22 cellular contexts compared by ENCODE assay signal in the genomic region with DNA sequence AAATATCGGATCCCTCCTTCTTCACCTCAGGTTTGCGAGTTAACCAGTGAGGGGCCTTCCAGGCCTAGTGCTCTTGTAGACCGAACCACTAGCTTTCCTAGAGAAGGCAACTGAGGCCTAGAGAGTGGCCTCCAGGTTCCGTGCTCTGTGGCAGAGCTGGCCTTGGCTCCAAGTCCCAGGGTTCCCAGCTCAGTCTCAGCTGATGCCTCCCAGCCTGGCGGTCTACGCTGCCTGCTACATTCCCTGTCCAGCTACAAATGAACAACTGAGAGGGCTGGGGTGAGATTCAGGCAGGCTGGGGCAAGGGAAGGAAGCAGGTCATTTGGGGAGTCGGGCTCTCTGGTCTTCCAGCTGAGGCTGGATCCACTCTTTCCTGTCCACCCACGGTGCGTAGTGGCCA. TPM values are rescaled to one million over a fixed set of nuclear protein-coding genes. Genes with fewer than 3 reads are reported as not detected.
DNase-seq lines count a peak whose midpoint lies in the region; ATAC-seq, FAIRE-seq and TF ChIP-seq lines count a peak whose summit lies in the region.
"Had no signal": no experiment of that assay in that cellular context is flagged by ENCODE, and none has a peak within 500 bp of the region (broad histone marks: within the 10 kb centered on the region; RNA-seq: fewer than 3 reads in every experiment).

No MANE protein-coding gene starts in this region.

- no peak overlapping the region for H4K5ac ChIP-seq in H1 (ENCODE audit: insufficient read length, low read depth, low read length)

- TF ChIP-seq CTCF in natural killer cell (IDR thresholded peaks at IDR 0.05): no peak
- no peak for TF ChIP-seq CTCF in H1 (IDR thresholded peaks at IDR 0.05; ENCODE audit: control extremely low read depth in 1 of 3, insufficient read depth in 1 of 3, low read depth in 1 of 3, low read length in 3 of 3)
- no peak for TF ChIP-seq CTCF in parathyroid adenoma (IDR thresholded peaks at IDR 0.05)

- no peaks in the 10 kb centered on the region for H3K9me3 Mint-ChIP-seq in natural killer cell
- no peaks in the 10 kb centered on the region for H3K9me3 Mint-ChIP-seq in natural killer cell treated with Interleukin-12 subunit alpha and Interleukin-12 subunit beta and Interleukin-15 and Interleukin-18, amount 100 ng/mL, for 72 hours
- H3K9me3 Mint-ChIP-seq: IgD-negative memory B cell had no signal

- H3K14ac ChIP-seq in H1 (ENCODE audit: insufficient read length): no peak overlapping the region

- FAIRE-seq in H1 (lab: Jason Lieb, UNC): no peak
- FAIRE-seq: H54, RCC 7860 had no signal

- POLR2A ChIA-PET in H1 (lab: Charles Lee; ENCODE audit: partially characterized antibody): no interaction called here

- no peak overlapping the region for H2BK20ac ChIP-seq in H1 (ENCODE audit: low read length)

- peaks cover 11% of the 10 kb centered on the region; the same call in 1 of the 2 replicates for H3K23me2 ChIP-seq in H1 (ENCODE audit: low read depth, low read length)

- 0 out of 2 replicates have a peak overlapping the region, but pooled peaks have one; percentile 31 for H4K8ac ChIP-seq in H1 (ENCODE audit: extremely low read depth, insufficient read depth, low read length)

- DNase-seq in natural killer cell (no peak), H1 (ENCODE audit: low read depth in 1 of 2, low spot score in 2 of 2) (no peak), NCI-H2227 treated with DMSO at 0.1 percent for 48 hours (lab: John Stamatoyannopoulos, UW) (no peak), NCI-H2029 treated with DMSO at 0.1 percent for 48 hours (lab: John Stamatoyannopoulos, UW) (no peak), HPDE6-E6E7 (ENCODE audit: extremely low spot score) (no peak)
- no peak for DNase-seq in natural killer cell treated with Interleukin-12 subunit alpha and Interleukin-12 subunit beta and Interleukin-15 and Interleukin-18, amount 100 ng/mL, for 72 hours (ENCODE audit: low spot score)
- DNase-seq: 8988T, AML-193, GF-D8, MV-4-11, NCI-H1105 treated with DMSO at 0.1 percent for 48 hours, NCI-H2171, NCI-H524 treated with DMSO at 0.1 percent for 48 hours, NCI-H82 had no signal

- no peak overlapping the region for H3K23ac ChIP-seq in H1 (ENCODE audit: insufficient read length)

- WGBS in H1 (ENCODE audit: extremely low coverage in 1 of 2, insufficient coverage in 1 of 2, insufficient read length in 1 of 2, insufficient replicate concordance in 2 of 2, low coverage in 1 of 2, low lambda C conversion rate in 2 of 2, missing lambda C conversion rate in 1 of 2), 2 experiments: 93% methylated on average over 9 of the region's 9 CpGs; no CpG with 5 or more reads in 1 of the 2 experiments

- H4K91ac ChIP-seq in H1 (replicated peaks; ENCODE audit: insufficient read length, low read length): no peak overlapping the region

- H2BK12ac ChIP-seq in H1 (ENCODE audit: low read depth, low read length): no peak overlapping the region

- H3K36me3 ChIP-seq in H1 (ENCODE audit: control insufficient read depth in 2 of 4, insufficient read depth in 4 of 4, low read length in 3 of 4) (no peaks in the 10 kb centered on the region), parathyroid adenoma (ENCODE audit: control insufficient read depth, insufficient read depth, low read length) (no peaks in the 10 kb centered on the region)

- intact Hi-C loops in natural killer cell (cut with micrococcal nuclease): no loop called here

- H3K4ac ChIP-seq in H1 (replicated peaks; ENCODE audit: insufficient read length, low read depth, low read length): no peak overlapping the region

- H2BK5ac ChIP-seq in H1 (ENCODE audit: low read depth, low read length): no peak overlapping the region

- no peak overlapping the region for H3K56ac ChIP-seq in H1 (replicated peaks; ENCODE audit: insufficient read length, low read depth, low read length)

- no peaks in the 10 kb centered on the region for H3K27me3 Mint-ChIP-seq in natural killer cell (ENCODE audit: low read depth in 2 of 2)
- H3K27me3 Mint-ChIP-seq in natural killer cell treated with Interleukin-12 subunit alpha and Interleukin-12 subunit beta and Interleukin-15 and Interleukin-18, amount 100 ng/mL, for 72 hours: no peaks in the 10 kb centered on the region

- no peak overlapping the region for H2BK15ac ChIP-seq in H1 (ENCODE audit: low read length)

- no peak for TF ChIP-seq EP300 in H1 (IDR thresholded peaks at IDR 0.05; ENCODE audit: borderline replicate concordance in 1 of 2, low read depth in 2 of 2, low read length in 2 of 2)

- H3K4me3 ChIP-seq in H1 (ENCODE audit: extremely low read depth in 1 of 4, insufficient read depth in 2 of 4, low read depth in 3 of 4, low read length in 4 of 4): no peak overlapping the region
- H3K4me3 ChIP-seq in parathyroid adenoma (ENCODE audit: low read depth, low read length): peak overlapping the region; percentile 6
- H3K4me3 ChIP-seq: SJSA1 had no signal

- H2AFZ ChIP-seq in H1 (ENCODE audit: low read length) (no peak overlapping the region), parathyroid adenoma (peak overlapping the region; percentile 24)

- H3K27ac ChIP-seq in H1 (ENCODE audit: low read depth, low read length) (no peak overlapping the region), parathyroid adenoma (peak overlapping the region; percentile 84)
- H3K27ac ChIP-seq: HL-60, SJSA1 had no signal

- H3K27ac Mint-ChIP-seq in natural killer cell: no peak overlapping the region
- no peak overlapping the region for H3K27ac Mint-ChIP-seq in natural killer cell treated with Interleukin-12 subunit alpha and Interleukin-12 subunit beta and Interleukin-15 and Interleukin-18, amount 100 ng/mL, for 72 hours

- CTCF ChIA-PET in H1 (lab: Charles Lee; ENCODE audit: partially characterized antibody): interaction anchor here (0.8 to 3.0 kb wide), 10 partner anchors 7 to 97 kb away, joined by 3 to 20 read pairs (median 4); no protein-coding TSS in a partner anchor

- H4K20me1 ChIP-seq in H1 (replicated peaks in 1 of 2; ENCODE audit: control insufficient read depth in 1 of 2, insufficient read depth in 2 of 2, low read length in 2 of 2): peaks cover 3% of the 10 kb centered on the region in 2 experiments

- H3K9ac ChIP-seq in H1 (replicated peaks in 1 of 4; ENCODE audit: extremely low read depth in 1 of 4, low read depth in 3 of 4, low read length in 3 of 4) (no peak overlapping the region), parathyroid adenoma (no peak overlapping the region)

- peaks cover 5% of the 10 kb centered on the region; the same call in 1 of the 2 replicates for H3K79me1 ChIP-seq in H1 (ENCODE audit: low read depth, low read length)

- H3K4me1 Mint-ChIP-seq in natural killer cell: no peaks in the 10 kb centered on the region
- peaks cover 0 to 3% of the 10 kb centered on the region in 2 donors for H3K4me1 Mint-ChIP-seq in natural killer cell treated with Interleukin-12 subunit alpha and Interleukin-12 subunit beta and Interleukin-15 and Interleukin-18, amount 100 ng/mL, for 72 hours (ENCODE audit: low read depth in 2 of 2)

- H3K4me2 ChIP-seq in H1 (ENCODE audit: insufficient read depth in 1 of 2, low read depth in 2 of 2, low read length in 2 of 2) (no peak overlapping the region), parathyroid adenoma (ENCODE audit: low read length) (peak overlapping the region; percentile 91)

- 0 out of 4 replicates have a peak, but pooled peaks cover 0 to 2% of the 10 kb centered on the region in 2 experiments for H3K79me2 ChIP-seq in H1 (ENCODE audit: control insufficient read depth in 1 of 2, insufficient read depth in 2 of 2, low read length in 2 of 2)
- H3K79me2 ChIP-seq in parathyroid adenoma: peaks cover 13% of the 10 kb centered on the region

- H3K36me3 Mint-ChIP-seq in natural killer cell: no peaks in the 10 kb centered on the region
- H3K36me3 Mint-ChIP-seq in natural killer cell treated with Interleukin-12 subunit alpha and Interleukin-12 subunit beta and Interleukin-15 and Interleukin-18, amount 100 ng/mL, for 72 hours: no peaks in the 10 kb centered on the region

- H3K27me3 ChIP-seq in H1 (replicated peaks in 1 of 4; ENCODE audit: control insufficient read depth in 3 of 4, extremely low read depth in 1 of 4, insufficient read depth in 3 of 4, low read length in 3 of 4) (peaks cover 0 to 12% (median 6%) of the 10 kb centered on the region in 4 experiments; a peak in 5 of 7 replicates), parathyroid adenoma (ENCODE audit: control insufficient read depth, insufficient read depth, low read length) (no peaks in the 10 kb centered on the region)
- H3K27me3 ChIP-seq: SJSA1 had no signal

- H3K4me1 ChIP-seq in H1 (replicated peaks in 1 of 4; ENCODE audit: control insufficient read depth in 3 of 4, insufficient read depth in 4 of 4, low read length in 3 of 4): peaks cover 5 to 28% (median 14%) of the 10 kb centered on the region in 4 experiments
- peaks cover 46% of the 10 kb centered on the region for H3K4me1 ChIP-seq in parathyroid adenoma

- no peak overlapping the region; the same call in 1 of the 2 replicates for H2AK5ac ChIP-seq in H1 (ENCODE audit: low read depth, low read length)

- no peak for TF ChIP-seq POLR2A in H1 (IDR thresholded peaks at IDR 0.05; ENCODE audit: control extremely low read depth in 1 of 2, low read depth in 2 of 2, low read length in 2 of 2)

- ATAC-seq in natural killer cell (no peak), HG03469 (IDR thresholded peaks at IDR 0.05; ENCODE audit: unreplicated experiment) (no peak)
- no peak for ATAC-seq in natural killer cell treated with Interleukin-12 subunit alpha and Interleukin-12 subunit beta and Interleukin-15 and Interleukin-18, amount 100 ng/mL, for 72 hours

- H2BK120ac ChIP-seq in H1 (replicated peaks; ENCODE audit: low read depth, low read length): no peak overlapping the region

- no peak for TF ChIP-seq RAD21 in H1 (IDR thresholded peaks at IDR 0.05 in 1 of 2, conservative IDR thresholded peaks at IDR 0.05 in 1 of 2; ENCODE audit: low read depth in 2 of 2, low read length in 2 of 2)

- H3K9me3 ChIP-seq in H1 (ENCODE audit: insufficient read depth in 2 of 2, low read depth in 1 of 2, low read length in 1 of 2) (no peaks in the 10 kb centered on the region), parathyroid adenoma (ENCODE audit: control insufficient read depth, low read length) (no peaks in the 10 kb centered on the region)
- H3K9me3 ChIP-seq: SJSA1 had no signal

- peak overlapping the region; percentile 60 for H3K4me3 Mint-ChIP-seq in natural killer cell
- H3K4me3 Mint-ChIP-seq in natural killer cell treated with Interleukin-12 subunit alpha and Interleukin-12 subunit beta and Interleukin-15 and Interleukin-18, amount 100 ng/mL, for 72 hours: no peak overlapping the region
- H3K4me3 Mint-ChIP-seq: CD14-positive monocyte had no signal

- no peak overlapping the region for H3K18ac ChIP-seq in H1 (ENCODE audit: extremely low read depth, low read length)

RNA-seq across cellular contexts. Expression of a gene that starts 2.3 kb away (rescaled TPM):
- 1 to 10 TPM; 1.7 to 2.5 (median 2.0) TPM for total RNA-seq in natural killer cell
- total RNA-seq in natural killer cell treated with Interleukin-12 subunit alpha and Interleukin-12 subunit beta and Interleukin-15 and Interleukin-18, amount 100 ng/mL, for 72 hours: 1 to 10 TPM; 1.3 to 2.3 TPM
- total RNA-seq in H1 (2021; fragmentation: NEBNext Ultra II Directional; extraction: Animal tissue kit (Norgen Biotek cat#: 25700)): 21.7 and 22.2 TPM in 2 replicates
- polyA plus RNA-seq in H1 (2011; rRNA removed): 27.9 and 40.1 TPM in 2 replicates
- 18.9 TPM for polyA plus RNA-seq in H1 (2011; cell fraction: cytosol; rRNA removed)
- 37.7 TPM for polyA plus RNA-seq in H1 (2011; cell fraction: nucleus; rRNA removed)
- polyA plus RNA-seq in H1 (2012, experiment 1 of 2): 18.7 to 23.4 TPM (median 21.9 TPM) in 4 replicates
- polyA plus RNA-seq in H1 (2012, experiment 2 of 2): 19.4 TPM
- polyA plus RNA-seq in H1 (2013, experiment 1 of 2): 25.2 TPM
- polyA plus RNA-seq in H1 (2013, experiment 2 of 2): 25.2 TPM
- 21.9 and 35.2 TPM in 2 replicates for polyA minus RNA-seq in H1 (2011; rRNA and poly(A)+ RNA removed)
- 23.3 TPM for polyA minus RNA-seq in H1 (2011; cell fraction: cytosol; rRNA and poly(A)+ RNA removed)
- polyA minus RNA-seq in H1 (2011; cell fraction: nucleus; rRNA and poly(A)+ RNA removed): 23.5 TPM
